Comparison of ENCODE assay signal across 29 cellular contexts in the genomic region with DNA sequence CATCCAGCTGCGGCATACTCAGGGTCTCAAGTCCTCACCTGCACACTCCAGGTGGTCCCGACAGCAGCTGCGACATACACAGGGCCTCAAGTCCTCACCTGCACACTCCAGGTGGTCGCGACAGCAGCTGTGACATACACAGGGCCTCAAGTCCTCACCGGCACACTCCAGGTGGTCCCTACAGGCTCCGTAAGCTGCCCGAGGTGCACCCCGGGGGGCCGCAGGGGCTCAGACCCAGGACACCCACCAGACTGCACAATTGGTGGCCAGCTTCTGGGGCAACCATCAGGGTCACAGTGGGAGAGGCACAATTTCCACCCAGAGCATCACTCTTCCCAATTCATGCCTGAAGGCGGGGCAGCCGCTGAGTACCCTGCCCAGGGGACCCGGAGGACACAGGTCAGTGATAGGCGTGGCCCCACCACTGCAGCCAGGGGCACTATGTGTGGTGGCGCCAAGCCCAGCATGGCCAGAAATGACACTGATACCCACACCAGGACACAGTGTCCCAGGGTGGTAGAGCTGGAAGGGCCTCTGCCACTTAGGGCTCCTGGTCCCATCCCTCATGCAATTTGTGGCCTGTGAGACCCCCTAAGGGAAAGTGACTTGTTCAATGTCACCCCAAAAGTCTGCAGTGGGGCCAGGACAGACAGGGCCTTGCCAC.
"Had no signal": no experiment of that assay in that cellular context is flagged by ENCODE, and none has a peak within 500 bp of the region (broad histone marks: within the 10 kb centered on the region; RNA-seq: fewer than 3 reads in every experiment).

No MANE protein-coding gene starts in this region.

- H3K27ac Mint-ChIP-seq: mesothelial cell of epicardium; naive B cell; natural killer cell; nephron progenitor cell; stimulated activated naive B cell treated with anti-CD40 and anti-IgM and Interleukin-4, amounts not matched to agents 10 μg/mL and 1 μg/mL and 100 μg/mL, for 72 hours had no signal

- H3K4me1 Mint-ChIP-seq: mesothelial cell of epicardium; naive B cell; natural killer cell; stimulated activated naive B cell treated with anti-CD40 and anti-IgM and Interleukin-4, amounts not matched to agents 10 μg/mL and 1 μg/mL and 100 μg/mL, for 72 hours had no signal

- H2AFZ ChIP-seq: hepatocyte, parathyroid adenoma had no signal

- H3K79me2 ChIP-seq: hepatocyte, parathyroid adenoma had no signal

- H3K9me3 Mint-ChIP-seq: natural killer cell, nephron progenitor cell had no signal

- H3K4me3 Mint-ChIP-seq: mesothelial cell of epicardium; natural killer cell; nephron progenitor cell; stimulated activated naive B cell treated with anti-CD40 and anti-IgM and Interleukin-4, amounts not matched to agents 10 μg/mL and 1 μg/mL and 100 μg/mL, for 72 hours had no signal

- H3K9ac ChIP-seq: parathyroid adenoma had no signal

- H3K4me1 ChIP-seq: lower lobe of right lung, parathyroid adenoma, psoas muscle, right lobe of liver, stomach, testis, thyroid gland, transverse colon, upper lobe of left lung, vagina had no signal

- ATAC-seq: left cardiac atrium; left lobe of liver; lower lobe of right lung; natural killer cell; psoas muscle; right lobe of liver; stimulated activated naive B cell treated with anti-CD40 and anti-IgM and Interleukin-4, amounts not matched to agents 10 μg/mL and 1 μg/mL and 100 μg/mL, for 72 hours; stimulated activated naive CD8-positive, alpha-beta T cell treated with anti-CD3 and anti-CD28 coated beads, Interleukin-15, Interleukin-2, amounts not matched to agents 100 U/mL and 50 U/mL, for 24 hours had no signal

- H3K36me3 Mint-ChIP-seq: mesothelial cell of epicardium, naive B cell, natural killer cell had no signal

- H3K9me3 ChIP-seq: lower lobe of right lung, psoas muscle, right lobe of liver, testis, thyroid gland, transverse colon, upper lobe of left lung, vagina had no signal

- H3K27me3 ChIP-seq: hepatocyte, right lobe of liver, stomach, testis, thyroid gland, transverse colon, upper lobe of left lung, vagina had no signal

- H3K36me3 ChIP-seq: lower lobe of right lung, right lobe of liver, stomach, thyroid gland, transverse colon, upper lobe of left lung, vagina had no signal

- H3K4me3 ChIP-seq: hepatocyte, lower lobe of right lung, psoas muscle, right lobe of liver, smooth muscle cell, stomach, testis, thyroid gland, transverse colon, upper lobe of left lung, vagina had no signal

- DNase-seq: islet precursor cell; kidney glomerular epithelial cell; left cardiac atrium; lower lobe of right lung; mammary epithelial cell; mesendoderm; naive B cell; natural killer cell; nephron progenitor cell; nucleus accumbens; right lobe of liver; stimulated activated CD4-positive, alpha-beta T cell treated with anti-CD3 and anti-CD28 coated beads, Interleukin-1b, Interleukin-23, amount 100 ng/mL, for 48 hours; stimulated activated CD4-positive, alpha-beta T cell treated with anti-CD3 and anti-CD28 coated beads, Interleukin-2, amount 100 ng/mL, for 48 hours; stimulated activated CD4-positive, alpha-beta T cell treated with anti-CD3 and anti-CD28 coated beads, Interleukin-4, amount 100 ng/mL, for 4 hours; stimulated activated CD8-positive, alpha-beta memory T cell treated with anti-CD3 and anti-CD28 coated beads, Interleukin-4, amount 100 ng/mL, for 48 hours; stimulated activated naive B cell treated with anti-CD40 and anti-IgM and Interleukin-4, amounts not matched to agents 10 μg/mL and 1 μg/mL and 100 μg/mL, for 72 hours; stimulated activated naive CD8-positive, alpha-beta T cell treated with anti-CD3 and anti-CD28 coated beads, Interleukin-15, Interleukin-2, amounts not matched to agents 100 U/mL and 50 U/mL, for 24 hours; stomach; testis; thyroid gland; transverse colon had no signal

- H3K27ac ChIP-seq: hepatocyte, lower lobe of right lung, parathyroid adenoma, psoas muscle, right lobe of liver, stomach, testis, thyroid gland, transverse colon, upper lobe of left lung, vagina had no signal

- H3K4me2 ChIP-seq: hepatocyte, smooth muscle cell had no signal
